In the genomic region with DNA sequence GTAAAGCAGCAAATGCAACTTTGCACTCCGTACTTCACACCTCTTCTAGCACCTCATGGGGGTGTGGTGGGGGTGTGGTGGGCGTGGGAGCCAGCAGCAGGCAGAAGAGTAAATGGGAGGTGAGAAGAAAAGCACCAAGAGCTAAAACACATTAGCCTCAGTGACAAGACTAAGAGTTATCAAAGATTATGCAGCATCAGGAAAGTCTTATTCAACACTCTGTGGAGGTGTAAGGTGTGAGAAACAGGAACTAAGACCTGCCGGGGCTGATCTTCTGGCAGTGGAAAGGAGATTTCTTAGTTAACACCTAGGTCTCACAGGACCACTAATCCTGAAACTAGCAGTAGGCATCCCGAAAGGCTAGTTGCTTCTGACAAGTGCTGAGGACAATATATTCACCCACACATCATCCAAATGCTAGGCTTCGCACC, we compare ENCODE assay signal across 9 cellular contexts.
DNase-seq lines count a peak whose midpoint lies in the region; ATAC-seq lines count a peak whose summit lies in the region.
"Had no signal": no experiment of that assay in that cellular context is flagged by ENCODE, and none has a peak within 500 bp of the region (broad histone marks: within the 10 kb centered on the region; RNA-seq: fewer than 3 reads in every experiment).

No MANE protein-coding gene starts in this region.

- ATAC-seq in HG03066 (IDR thresholded peaks at IDR 0.05; ENCODE audit: low read depth, unreplicated experiment), result peak; percentile 90

- peak; percentile 48 for DNase-seq in stimulated activated CD4-positive, alpha-beta T cell treated with anti-CD3 and anti-CD28 coated beads, Interleukin-12 subunit alpha, Interleukin-12 subunit beta, amount 100 ng/mL, for 4 hours
- DNase-seq in stimulated activated CD4-positive, alpha-beta T cell treated with anti-CD3 and anti-CD28 coated beads, Interleukin-2, amount 100 ng/mL, for 48 hours, result no peak
- DNase-seq in activated naive CD4-positive, alpha-beta T cell treated with anti-CD3 and anti-CD28 coated beads, Interleukin-2, amount 50 U/mL, for 16 hours, result peak; percentile 49
- DNase-seq in substantia nigra (lab: John Stamatoyannopoulos, UW) (no peak), NCI-H2107 (lab: John Stamatoyannopoulos, UW) (no peak), T1000 (lab: John Stamatoyannopoulos, UW) (no peak), UCSD-AML1 (lab: John Stamatoyannopoulos, UW; ENCODE audit: unreplicated experiment) (no peak)

- H3K27ac ChIP-seq in substantia nigra (ENCODE audit: low read depth, low read length, poor library complexity, severe bottlenecking), result no peak overlapping the region
- H3K27ac ChIP-seq: BLaER1 treated with 17β-estradiol and CSF1 and Interleukin-3, amounts not matched to agents 10 nM and 100 nM had no signal

Comparison
In these comparisons a context has a peak if more than half of its experiments do, and no peak if none do; other contexts are left out.
1. DNase-seq: peak in stimulated activated CD4-positive, alpha-beta T cell treated with anti-CD3 and anti-CD28 coated beads, Interleukin-12 subunit alpha, Interleukin-12 subunit beta, amount 100 ng/mL, for 4 hours (single experiment) and activated naive CD4-positive, alpha-beta T cell treated with anti-CD3 and anti-CD28 coated beads, Interleukin-2, amount 50 U/mL, for 16 hours (single experiment); none in stimulated activated CD4-positive, alpha-beta T cell treated with anti-CD3 and anti-CD28 coated beads, Interleukin-2, amount 100 ng/mL, for 48 hours (0 of 2), substantia nigra (0 of 49), NCI-H2107 (single experiment), T1000 (single experiment) and UCSD-AML1 (single experiment).